In genomic region chr1:113074237-113074636, GRCh38 we compare ENCODE assay signal across 8 cellular contexts. TPM values are rescaled to one million over a fixed set of nuclear protein-coding genes. Genes with fewer than 3 reads are reported as not detected.
DNase-seq lines count a peak whose midpoint lies in the region; TF ChIP-seq lines count a peak whose summit lies in the region.

No MANE protein-coding gene starts in this region.

- no peaks in the 10 kb centered on the region; a peak in 1 of 5 replicates for H3K9me3 Mint-ChIP-seq in H9

- H4K20me1 ChIP-seq in H9 (ENCODE audit: control insufficient read depth, insufficient read depth, insufficient read length) = no peaks in the 10 kb centered on the region

- peak overlapping the region; percentile 99 for H3K4me2 ChIP-seq in H9 (ENCODE audit: insufficient read depth, insufficient read length, low read length)
- H3K4me2 ChIP-seq in mesenchymal stem cell (ENCODE audit: low read length, poor library complexity, severe bottlenecking) = peak overlapping the region; percentile 91

- H3K4ac ChIP-seq in H9 (ENCODE audit: low read depth, low read length) (no peak overlapping the region), mesenchymal stem cell (ENCODE audit: low read depth in 1 of 2, low read length in 2 of 2) (no peak overlapping the region)

- H3K14ac ChIP-seq in H9 (ENCODE audit: insufficient read depth, low read length) = no peak overlapping the region
- no peak overlapping the region for H3K14ac ChIP-seq in mesenchymal stem cell (ENCODE audit: low read length in 2 of 2)

- H3K56ac ChIP-seq in H9 (ENCODE audit: insufficient read length, low read depth, low read length) = no peak overlapping the region

- no peak overlapping the region for H2BK12ac ChIP-seq in H9 (ENCODE audit: insufficient read length, low read depth, low read length)
- H2BK12ac ChIP-seq in mesenchymal stem cell (ENCODE audit: low read length in 2 of 2) = no peak overlapping the region

- H3K9me3 ChIP-seq in H9 (ENCODE audit: control insufficient read depth, low read depth, low read length) (no peaks in the 10 kb centered on the region), mesenchymal stem cell (ENCODE audit: control insufficient read depth, low read length) (no peaks in the 10 kb centered on the region)

- peak overlapping the region; percentile 99 to 100 (median 99); a peak in 5 of 7 replicates for H3K27ac Mint-ChIP-seq in H9

- H3K18ac ChIP-seq in H9 (ENCODE audit: insufficient read length, low read depth, low read length) (no peak overlapping the region), mesenchymal stem cell (ENCODE audit: low read depth in 1 of 2, low read length in 2 of 2) (no peak overlapping the region)

- H4K91ac ChIP-seq in H9 (ENCODE audit: insufficient read length, low read depth, low read length) = no peak overlapping the region
- no peak overlapping the region for H4K91ac ChIP-seq in mesenchymal stem cell (ENCODE audit: low read length)

- H2BK5ac ChIP-seq in H9 (ENCODE audit: insufficient read length, low read length) (no peak overlapping the region), mesenchymal stem cell (ENCODE audit: low read depth, low read length, poor library complexity, severe bottlenecking) (no peak overlapping the region)

- peak overlapping the region; percentile 48 for H3K9ac ChIP-seq in H9 (ENCODE audit: extremely low read depth, insufficient read length, low read length)
- H3K9ac ChIP-seq in mesenchymal stem cell (ENCODE audit: low read length) = peak overlapping the region; percentile 98

- H3K27me3 Mint-ChIP-seq in H9 (ENCODE audit: low read depth) = no peaks in the 10 kb centered on the region

- no CpG with 5 or more reads among the region's 6 CpGs for WGBS in H9 (ENCODE audit: extremely low coverage, insufficient read length, low lambda C conversion rate)
- WGBS in mesenchymal stem cell = 79% methylated on average over 6 of the region's 6 CpGs

- H3K4me3 ChIP-seq in astrocyte of the cerebellum (ENCODE audit: low read depth, low read length) (peak overlapping the region; percentile 96), mesenchymal stem cell (ENCODE audit: insufficient read depth in 1 of 2, low read depth in 1 of 2, low read length in 2 of 2) (peak overlapping the region in 1 of 2 experiments; percentile 99)

- DNase-seq in H9 (no peak), astrocyte of the cerebellum (ENCODE audit: low read depth) (no peak), mesenchymal stem cell (peak; percentile 29), HT-29 (ENCODE audit: low spot score) (no peak), SW 1271 (lab: John Stamatoyannopoulos, UW) (no peak), middle frontal gyrus (ENCODE audit: extremely low spot score, low spot score) (no peak), SHP77 (lab: John Stamatoyannopoulos, UW) (no peak)

- peaks cover 11 to 12% of the 10 kb centered on the region in 2 experiments for H3K36me3 ChIP-seq in mesenchymal stem cell (ENCODE audit: control insufficient read depth in 1 of 2, insufficient read depth in 2 of 2, low read depth in 1 of 2, low read length in 2 of 2)

- no peaks in the 10 kb centered on the region for H3K79me1 ChIP-seq in H9 (ENCODE audit: insufficient read depth, low read depth, low read length, poor library complexity, severe bottlenecking)
- peaks cover 4% of the 10 kb centered on the region for H3K79me1 ChIP-seq in mesenchymal stem cell (replicated peaks; ENCODE audit: low read length, poor library complexity, severe bottlenecking)

- H3K23ac ChIP-seq in H9 (ENCODE audit: insufficient read length, low read depth, low read length) (no peak overlapping the region), mesenchymal stem cell (ENCODE audit: low read length in 2 of 2) (no peak overlapping the region)

- H3K36me3 Mint-ChIP-seq in H9 (ENCODE audit: insufficient read depth in 1 of 3, low read depth in 3 of 3) = peaks cover 21 to 40% (median 27%) of the 10 kb centered on the region in 3 experiments

- H3K4me1 ChIP-seq in H9 (ENCODE audit: insufficient read depth, low read length) (peaks cover 4% of the 10 kb centered on the region; the same call in 1 of the 2 replicates), mesenchymal stem cell (ENCODE audit: control insufficient read depth, insufficient read depth, low read depth, low read length) (peaks cover 2% of the 10 kb centered on the region)

- H3K27me3 ChIP-seq in H9 (ENCODE audit: insufficient read depth, low read length) = no peaks in the 10 kb centered on the region
- H3K27me3 ChIP-seq in mesenchymal stem cell (ENCODE audit: control insufficient read depth in 1 of 2, insufficient read depth in 1 of 2, low read length in 2 of 2) = no peaks in the 10 kb centered on the region

- in situ Hi-C loops in astrocyte of the cerebellum (cut with HindIII; ENCODE audit: low sequenced_read_pairs) = no loop called here

- H2BK15ac ChIP-seq in H9 (ENCODE audit: low read depth, low read length) (no peak overlapping the region), mesenchymal stem cell (ENCODE audit: low read depth, poor library complexity, severe bottlenecking) (no peak overlapping the region)

- no peak overlapping the region for H3T11ph ChIP-seq in H9 (ENCODE audit: low read length)

- no peak overlapping the region for H4K8ac ChIP-seq in H9 (replicated peaks; ENCODE audit: insufficient read length, low read depth, low read length)
- H4K8ac ChIP-seq in mesenchymal stem cell (ENCODE audit: low read length) = no peak overlapping the region

- H2AK5ac ChIP-seq in H9 (ENCODE audit: insufficient read length, low read length) (no peak overlapping the region), mesenchymal stem cell (ENCODE audit: low read length, severe bottlenecking) (no peak overlapping the region)

- peaks cover 21 to 28% of the 10 kb centered on the region in 2 experiments for H3K4me1 Mint-ChIP-seq in H9

- H2AFZ ChIP-seq in H9 (ENCODE audit: low read length) (no peak overlapping the region), mesenchymal stem cell (ENCODE audit: low read depth, low read length) (no peak overlapping the region)

- H3K79me2 ChIP-seq in H9 (ENCODE audit: insufficient read depth, low read length) = peaks cover 15% of the 10 kb centered on the region

- H4K5ac ChIP-seq in H9 (ENCODE audit: insufficient read length, low read depth, low read length) = no peak overlapping the region

- H2BK120ac ChIP-seq in H9 (ENCODE audit: low read depth, low read length, poor library complexity, severe bottlenecking) (no peak overlapping the region), mesenchymal stem cell (ENCODE audit: low read depth, low read length) (no peak overlapping the region)

- H3K23me2 ChIP-seq in H9 (ENCODE audit: insufficient read length, low read depth, low read length, poor library complexity, severe bottlenecking) = peaks cover 7% of the 10 kb centered on the region

- peak overlapping the region; percentile 93 to 99 for H3K4me3 Mint-ChIP-seq in H9

- no peak for TF ChIP-seq CTCF in 22Rv1 (IDR thresholded peaks at IDR 0.05)
- no peak for TF ChIP-seq CTCF in H9 (conservative IDR thresholded peaks at IDR 0.05)
- TF ChIP-seq CTCF in astrocyte of the cerebellum (IDR thresholded peaks at IDR 0.05; ENCODE audit: low read depth, low read length, missing control alignments) = peak; percentile 8

- H2BK20ac ChIP-seq in H9 (ENCODE audit: low read depth, low read length, poor library complexity, severe bottlenecking) = no peak overlapping the region

- H3K27ac ChIP-seq in 22Rv1 (peak overlapping the region; percentile 91; the same call in 1 of the 2 replicates), H9 (ENCODE audit: insufficient read length, low read depth, low read length) (no peak overlapping the region), mesenchymal stem cell (ENCODE audit: low read length, poor library complexity, severe bottlenecking) (no peak overlapping the region)

RNA-seq across cellular contexts. Expression of gene LRIG2, which starts 1.2 kb away (rescaled TPM):
- 21.2 and 23.2 TPM in 2 replicates for total RNA-seq in H9 (2021)
- 4.5 TPM for polyA plus RNA-seq in mesenchymal stem cell (2013, experiment 1 of 2)
- 4.3 TPM for polyA plus RNA-seq in mesenchymal stem cell (2013, experiment 2 of 2)
- 3.6 and 4.1 TPM in 2 replicates for total RNA-seq in HT-29 (2014; rRNA removed; shearing (Covaris generic))
